ENCODE assay signal across 22 cellular contexts in the genomic region with DNA sequence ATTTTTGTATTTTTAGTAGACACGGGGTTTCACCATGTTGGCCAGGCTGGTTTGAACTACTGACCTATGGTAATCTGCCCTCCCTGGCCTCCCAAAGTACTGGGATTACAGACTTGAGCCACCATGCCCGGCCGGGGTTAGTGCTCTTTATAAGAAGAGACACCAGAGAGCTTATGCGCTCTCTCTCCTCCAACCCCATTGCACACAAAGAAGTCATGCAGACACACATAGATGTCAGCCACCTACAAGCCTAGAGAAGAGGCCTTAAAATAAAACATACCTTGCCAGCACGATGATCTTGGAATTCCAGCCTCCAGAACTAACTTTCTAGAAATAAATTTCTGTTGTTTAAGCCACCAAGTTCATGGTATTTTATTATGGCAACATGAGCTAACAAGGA.
"Had no signal": no experiment of that assay in that cellular context is flagged by ENCODE, and none has a peak within 500 bp of the region (broad histone marks: within the 10 kb centered on the region; RNA-seq: fewer than 3 reads in every experiment).

No MANE protein-coding gene starts in this region.

- H3K4me1 ChIP-seq: left lung, lower lobe of right lung had no signal

- H3K36me3 ChIP-seq: colonic mucosa, gastrocnemius medialis had no signal

- H3K27ac ChIP-seq: colonic mucosa, epithelial cell of prostate, gastrocnemius medialis, lower lobe of right lung had no signal

- H3K4me3 Mint-ChIP-seq: dendritic cell treated with granulocyte-macrophage colony-stimulating factor and Interleukin-4, amounts not matched to agents 40 ng/mL and 50 ng/mL, for 4 days; effector memory CD8-positive, alpha-beta T cell; endodermal cell; memory B cell; naive thymus-derived CD4-positive, alpha-beta T cell had no signal

- ATAC-seq: effector memory CD8-positive, alpha-beta T cell; esophagus mucosa; gastrocnemius medialis; heart right ventricle; left cardiac atrium; left lung; left ventricle myocardium superior; lower lobe of right lung; naive thymus-derived CD4-positive, alpha-beta T cell had no signal

- H3K27ac Mint-ChIP-seq: dendritic cell treated with granulocyte-macrophage colony-stimulating factor and Interleukin-4, amounts not matched to agents 40 ng/mL and 50 ng/mL, for 4 days; effector memory CD8-positive, alpha-beta T cell; endodermal cell; memory B cell had no signal

- H3K9me3 ChIP-seq: colonic mucosa, gastrocnemius medialis, heart right ventricle, left lung, lower lobe of right lung had no signal

- DNase-seq: colonic mucosa; cortex of kidney; effector CD8-positive, alpha-beta T cell; effector memory CD8-positive, alpha-beta T cell; endodermal cell; erythroblast; foreskin melanocyte; gastrocnemius medialis; glutamatergic neuron; heart right ventricle; hippocampal formation; left cardiac atrium; left lung; left ventricle myocardium superior; lower lobe of right lung; mesendoderm; midbrain; naive thymus-derived CD4-positive, alpha-beta T cell had no signal

- H3K27me3 Mint-ChIP-seq: dendritic cell treated with granulocyte-macrophage colony-stimulating factor and Interleukin-4, amounts not matched to agents 40 ng/mL and 50 ng/mL, for 4 days; effector memory CD8-positive, alpha-beta T cell; memory B cell; naive thymus-derived CD4-positive, alpha-beta T cell had no signal

- H3K4me3 ChIP-seq: colonic mucosa, gastrocnemius medialis, heart right ventricle, left lung, lower lobe of right lung had no signal

- H3K27me3 ChIP-seq: colonic mucosa, gastrocnemius medialis, heart right ventricle, left lung had no signal

- H3K9me3 Mint-ChIP-seq: dendritic cell treated with granulocyte-macrophage colony-stimulating factor and Interleukin-4, amounts not matched to agents 40 ng/mL and 50 ng/mL, for 4 days; effector memory CD8-positive, alpha-beta T cell; endodermal cell; memory B cell; naive thymus-derived CD4-positive, alpha-beta T cell had no signal
